In genomic region chr12:57771873-57772428, GRCh38 we compare ENCODE assay signal across 1 cellular context.
TF ChIP-seq lines count a peak whose summit lies in the region.

METTL1 (minus strand) TSS chr12:57772105; CDS start chr12:57772083, 22 bp downstream.

TF ChIP-seq in SK-N-SH, 30 proteins besides CTCF, POLR2A, EP300 and RAD21 (continued from another document):
- TF ChIP-seq ZBTB33 (IDR thresholded peaks at IDR 0.05; ENCODE audit: borderline replicate concordance, low read depth) (0 out of 2 replicates have a peak, but pooled peaks have one; percentile 52), EZH2phosphoT487 (IDR thresholded peaks at IDR 0.05; ENCODE audit: borderline replicate concordance, low read depth) (no peak), MXI1 (IDR thresholded peaks at IDR 0.05; ENCODE audit: low read depth, low read length) (peak; percentile 100), GATA2 (CRISPR knock-in tag; IDR thresholded peaks at IDR 0.05) (no peak), TEAD4 (IDR thresholded peaks at IDR 0.05; ENCODE audit: borderline replicate concordance, insufficient read depth) (no peak), ELF1 (IDR thresholded peaks at IDR 0.05) (0 out of 2 replicates have a peak, but pooled peaks have one; percentile 11), USF2 (IDR thresholded peaks at IDR 0.05; ENCODE audit: borderline replicate concordance, low read depth, low read length) (no peak), GABPA (IDR thresholded peaks at IDR 0.05; ENCODE audit: low read depth) (no peak), SIN3A (IDR thresholded peaks at IDR 0.05; ENCODE audit: borderline replicate concordance, low read depth, low read length) (peak; percentile 99), RXRA (IDR thresholded peaks at IDR 0.05; ENCODE audit: borderline replicate concordance, low read depth) (no peak), USF1 (IDR thresholded peaks at IDR 0.05; ENCODE audit: borderline replicate concordance, low read depth) (peak; percentile 68; the same call in 1 of the 2 replicates), NFIC (IDR thresholded peaks at IDR 0.05; ENCODE audit: borderline replicate concordance) (no peak), PBX3 (IDR thresholded peaks at IDR 0.05) (peak; percentile 30), RCOR1 (IDR thresholded peaks at IDR 0.05; ENCODE audit: low read length) (no peak), JUND (IDR thresholded peaks at IDR 0.05) (no peak), IRF3 (IDR thresholded peaks at IDR 0.05; ENCODE audit: low read depth, low read length) (no peak), YY1 (IDR thresholded peaks at IDR 0.05; ENCODE audit: low read depth) (peak; percentile 92), FOXM1 (IDR thresholded peaks at IDR 0.05; ENCODE audit: low read depth) (no peak)
